ENCODE assay signal across 18 cellular contexts in genomic region chr2:48200591-48201293, GRCh38.
DNase-seq lines count a peak whose midpoint lies in the region; ATAC-seq, FAIRE-seq and TF ChIP-seq lines count a peak whose summit lies in the region.
"Had no signal": no experiment of that assay in that cellular context is flagged by ENCODE, and none has a peak within 500 bp of the region (broad histone marks: within the 10 kb centered on the region; RNA-seq: fewer than 3 reads in every experiment).

No MANE protein-coding gene starts in this region.

- FAIRE-seq in GM12891 (lab: Jason Lieb, UNC), result peak; percentile 64

- H3K9me3 ChIP-seq in breast epithelium, result no peaks in the 10 kb centered on the region
- H3K9me3 ChIP-seq: SJCRH30, upper lobe of right lung had no signal

- H3K36me3 ChIP-seq in breast epithelium, result no peaks in the 10 kb centered on the region
- H3K36me3 ChIP-seq: SJCRH30, upper lobe of right lung had no signal

- no peak for DNase-seq in GM12891 (ENCODE audit: insufficient read length, low spot score)
- DNase-seq in amniotic epithelial cell (ENCODE audit: low read depth), result peak; percentile 19
- no peak for DNase-seq in breast epithelium (ENCODE audit: low spot score in 2 of 2)
- DNase-seq in NK-92 (lab: John Stamatoyannopoulos, UW; ENCODE audit: unreplicated experiment), result no peak
- DNase-seq in NCI-H128 (lab: John Stamatoyannopoulos, UW; ENCODE audit: unreplicated experiment), result no peak
- DNase-seq: activated CD4-positive, alpha-beta T cell treated with anti-CD3 and anti-CD28 coated beads, Interleukin-2, amount 10 ng/mL, durations not matched to agents 24 days and 14 days; COR-L47; effector CD8-positive, alpha-beta T cell; GOT3; left colon; MM.1S; NCI-H2171 treated with DMSO at 0.1 percent for 48 hours; SJCRH30; stimulated activated naive CD8-positive, alpha-beta T cell treated with anti-CD3 and anti-CD28 coated beads, Interleukin-15, Interleukin-2, amounts not matched to agents 100 U/mL and 50 U/mL, for 24 hours; upper lobe of right lung had no signal

- H3K4me1 ChIP-seq in breast epithelium, result no peaks in the 10 kb centered on the region

- ATAC-seq in GM19463 (IDR thresholded peaks at IDR 0.05; ENCODE audit: unreplicated experiment) (peak; percentile 38), HG03025 (IDR thresholded peaks at IDR 0.05; ENCODE audit: low FRiP score, unreplicated experiment) (peak; percentile 51), GM19324 (IDR thresholded peaks at IDR 0.05; ENCODE audit: low FRiP score, unreplicated experiment) (no peak)
- ATAC-seq: left colon; stimulated activated naive CD8-positive, alpha-beta T cell treated with anti-CD3 and anti-CD28 coated beads, Interleukin-15, Interleukin-2, amounts not matched to agents 100 U/mL and 50 U/mL, for 24 hours; upper lobe of right lung had no signal

- no peak for TF ChIP-seq POLR2A in GM12891 (IDR thresholded peaks at IDR 0.05; ENCODE audit: low read depth, low read length)
- TF ChIP-seq POLR2A in breast epithelium (IDR thresholded peaks at IDR 0.05), result no peak

- TF ChIP-seq CTCF in breast epithelium (IDR thresholded peaks at IDR 0.05), result no peak

- intact Hi-C loops in breast epithelium (cut with DNase I; ENCODE audit: low total_unique reads), result loop anchor here (1.0 kb wide), 1 partner anchor 21 kb away; no protein-coding TSS in a partner anchor

- no peak overlapping the region for H3K4me3 ChIP-seq in breast epithelium
- H3K4me3 ChIP-seq: SJCRH30, upper lobe of right lung had no signal

- H3K27me3 ChIP-seq in breast epithelium, result no peaks in the 10 kb centered on the region
- H3K27me3 ChIP-seq: SJCRH30, upper lobe of right lung had no signal

- no peak overlapping the region for H3K27ac ChIP-seq in breast epithelium
- H3K27ac ChIP-seq: SJCRH30, upper lobe of right lung had no signal

TF ChIP-seq in GM12891, 5 proteins besides CTCF, POLR2A, EP300 and RAD21:
- TF ChIP-seq SPI1 (IDR thresholded peaks at IDR 0.05; ENCODE audit: low read depth, low read length) (peak; percentile 71), PAX5 (IDR thresholded peaks at IDR 0.05; ENCODE audit: insufficient read depth, low read length, severe bottlenecking) (no peak)
